8 cellular contexts compared by ENCODE assay signal in the genomic region with DNA sequence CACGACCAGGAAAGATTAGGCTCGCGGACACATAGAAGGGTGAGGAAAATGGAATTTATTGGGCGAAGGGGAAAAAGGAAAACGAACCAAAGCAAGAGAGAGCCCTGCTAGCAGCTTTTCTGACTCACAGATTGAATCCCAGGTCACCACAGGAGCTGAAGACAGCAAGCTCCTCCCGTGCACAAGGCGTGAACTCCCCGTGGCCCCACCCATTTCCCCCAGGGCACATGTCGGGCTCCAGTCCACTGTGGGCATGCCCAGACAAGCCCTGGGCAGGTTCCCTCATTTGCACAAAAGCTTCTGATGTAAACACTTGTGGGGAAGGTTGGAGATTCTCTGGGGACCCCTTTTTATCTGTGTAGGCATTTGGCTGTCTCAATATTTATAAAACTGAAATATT.
DNase-seq lines count a peak whose midpoint lies in the region; ATAC-seq, FAIRE-seq and TF ChIP-seq lines count a peak whose summit lies in the region.

No MANE protein-coding gene starts in this region.

- H3K27ac ChIP-seq in SK-N-MC (0 out of 2 replicates have a peak overlapping the region, but pooled peaks have one; percentile 39), gastroesophageal sphincter (no peak overlapping the region)

- FAIRE-seq in HTR-8/SVneo (lab: Jason Lieb, UNC): peak; percentile 49

- peak; percentile 66 for ATAC-seq in GM19351 (IDR thresholded peaks at IDR 0.05; ENCODE audit: unreplicated experiment)
- peak; percentile 46 for ATAC-seq in gastroesophageal sphincter
- ATAC-seq in GM18873 (IDR thresholded peaks at IDR 0.05; ENCODE audit: low FRiP score, unreplicated experiment): no peak

- H3K9ac ChIP-seq in SK-N-MC (ENCODE audit: insufficient read length) (peak overlapping the region; percentile 68), skeletal muscle satellite cell (ENCODE audit: low read depth, low read length) (peak overlapping the region; percentile 40)

- DNase-seq in CD1c-positive myeloid dendritic cell (ENCODE audit: extremely low spot score): peak; percentile 3
- DNase-seq in HTR-8/SVneo (ENCODE audit: insufficient read length, low spot score): peak; percentile 65
- no peak for DNase-seq in SK-N-MC (ENCODE audit: low read depth, low spot score)
- DNase-seq in NCI-H510A (lab: John Stamatoyannopoulos, UW): no peak

- H3K9me3 ChIP-seq in SK-N-MC (ENCODE audit: low read depth, low read length) (no peaks in the 10 kb centered on the region), gastroesophageal sphincter (no peaks in the 10 kb centered on the region), skeletal muscle satellite cell (replicated peaks; ENCODE audit: low read length) (no peaks in the 10 kb centered on the region)

- peak overlapping the region; percentile 71 for H3K4me3 ChIP-seq in SK-N-MC
- no peak overlapping the region for H3K4me3 ChIP-seq in gastroesophageal sphincter
- H3K4me3 ChIP-seq in skeletal muscle satellite cell (ENCODE audit: low read length): no peak overlapping the region

- TF ChIP-seq CTCF in gastroesophageal sphincter (IDR thresholded peaks at IDR 0.05): no peak

- H3K36me3 ChIP-seq in SK-N-MC (ENCODE audit: insufficient read depth, low read length): no peaks in the 10 kb centered on the region
- H3K36me3 ChIP-seq in gastroesophageal sphincter: no peaks in the 10 kb centered on the region
- H3K36me3 ChIP-seq in skeletal muscle satellite cell (ENCODE audit: insufficient read depth, low read length): no peaks in the 10 kb centered on the region

- no peak for TF ChIP-seq POLR2A in gastroesophageal sphincter (IDR thresholded peaks at IDR 0.05)

- H3K27me3 ChIP-seq in gastroesophageal sphincter: no peaks in the 10 kb centered on the region
- H3K27me3 ChIP-seq in skeletal muscle satellite cell (ENCODE audit: control insufficient read depth, insufficient read depth, low read length): no peaks in the 10 kb centered on the region

- H3K4me1 ChIP-seq in gastroesophageal sphincter (peaks cover 0 to 12% (median 0%) of the 10 kb centered on the region in 3 donors), skeletal muscle satellite cell (ENCODE audit: control insufficient read depth, insufficient read depth, low read length) (peaks cover 32% of the 10 kb centered on the region)

- 41 to 60% methylated on average over 2 to 9 of the region's 9 CpGs for WGBS in gastroesophageal sphincter (ENCODE audit: low coverage in 1 of 2), 2 donors

- TF ChIP-seq EP300 in gastroesophageal sphincter (IDR thresholded peaks at IDR 0.05): no peak

- H3K4me2 ChIP-seq in skeletal muscle satellite cell (ENCODE audit: low read length): peak overlapping the region; percentile 36

Comparison
In these comparisons a context has a peak if more than half of its experiments do, and no peak if none do; other contexts are left out.
1. DNase-seq: peak in CD1c-positive myeloid dendritic cell (single experiment) and HTR-8/SVneo (single experiment); none in SK-N-MC (single experiment) and NCI-H510A (single experiment).